1 cellular context compared by ENCODE assay signal in the genomic region with DNA sequence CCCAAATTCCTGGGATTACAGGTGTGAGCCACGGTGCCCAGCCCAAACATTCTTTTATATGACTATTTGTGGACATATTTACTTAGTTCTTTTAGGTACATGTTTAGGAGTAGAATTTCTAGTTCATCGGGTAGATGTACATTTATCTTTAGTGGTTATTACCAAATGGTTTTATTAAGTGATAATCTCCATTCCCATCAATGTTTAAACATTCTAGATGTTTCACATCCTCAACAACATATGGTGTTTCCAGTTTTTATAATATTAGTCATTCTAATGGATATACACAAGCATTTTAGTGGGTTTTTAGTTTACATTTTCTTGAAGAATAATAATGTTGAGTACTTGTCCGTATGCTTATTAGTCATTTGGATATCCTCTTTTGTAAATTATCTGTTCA.
TF ChIP-seq lines count a peak whose summit lies in the region.

No MANE protein-coding gene starts in this region.

TF ChIP-seq in IMR-90, 13 proteins besides CTCF, POLR2A, EP300 and RAD21:
- TF ChIP-seq RFX5 (IDR thresholded peaks at IDR 0.05; ENCODE audit: low read depth, low read length) (no peak), MAFK (IDR thresholded peaks at IDR 0.05; ENCODE audit: low read depth, low read length) (no peak), BHLHE40 (IDR thresholded peaks at IDR 0.05; ENCODE audit: low read depth, low read length) (no peak), CEBPB (IDR thresholded peaks at IDR 0.05; ENCODE audit: low read depth, low read length) (peak; percentile 21; the same call in 1 of the 2 replicates), MAZ (IDR thresholded peaks at IDR 0.05; ENCODE audit: borderline replicate concordance, low read depth, low read length) (no peak), NFE2L2 (IDR thresholded peaks at IDR 0.05; ENCODE audit: low read depth, low read length) (no peak), MXI1 (IDR thresholded peaks at IDR 0.05; ENCODE audit: borderline replicate concordance, low read depth, low read length) (no peak), RCOR1 (IDR thresholded peaks at IDR 0.05; ENCODE audit: insufficient replicate concordance, low read length) (no peak), CHD1 (IDR thresholded peaks at IDR 0.05; ENCODE audit: low read depth, low read length) (no peak), FOS (IDR thresholded peaks at IDR 0.05; ENCODE audit: low read depth, low read length) (peak; percentile 70; the same call in 1 of the 2 replicates), SMC3 (IDR thresholded peaks at IDR 0.05; ENCODE audit: low read depth, low read length) (no peak)
- TF ChIP-seq, protein P1, sequence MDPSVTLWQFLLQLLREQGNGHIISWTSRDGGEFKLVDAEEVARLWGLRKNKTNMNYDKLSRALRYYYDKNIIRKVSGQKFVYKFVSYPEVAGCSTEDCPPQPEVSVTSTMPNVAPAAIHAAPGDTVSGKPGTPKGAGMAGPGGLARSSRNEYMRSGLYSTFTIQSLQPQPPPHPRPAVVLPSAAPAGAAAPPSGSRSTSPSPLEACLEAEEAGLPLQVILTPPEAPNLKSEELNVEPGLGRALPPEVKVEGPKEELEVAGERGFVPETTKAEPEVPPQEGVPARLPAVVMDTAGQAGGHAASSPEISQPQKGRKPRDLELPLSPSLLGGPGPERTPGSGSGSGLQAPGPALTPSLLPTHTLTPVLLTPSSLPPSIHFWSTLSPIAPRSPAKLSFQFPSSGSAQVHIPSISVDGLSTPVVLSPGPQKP (IDR thresholded peaks at IDR 0.05; ENCODE audit: borderline replicate concordance, low read depth, low read length) = no peak
- TF ChIP-seq, protein P2, sequence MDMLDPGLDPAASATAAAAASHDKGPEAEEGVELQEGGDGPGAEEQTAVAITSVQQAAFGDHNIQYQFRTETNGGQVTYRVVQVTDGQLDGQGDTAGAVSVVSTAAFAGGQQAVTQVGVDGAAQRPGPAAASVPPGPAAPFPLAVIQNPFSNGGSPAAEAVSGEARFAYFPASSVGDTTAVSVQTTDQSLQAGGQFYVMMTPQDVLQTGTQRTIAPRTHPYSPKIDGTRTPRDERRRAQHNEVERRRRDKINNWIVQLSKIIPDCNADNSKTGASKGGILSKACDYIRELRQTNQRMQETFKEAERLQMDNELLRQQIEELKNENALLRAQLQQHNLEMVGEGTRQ (IDR thresholded peaks at IDR 0.05; ENCODE audit: low read depth, low read length) = no peak
